In genomic region chr10:50648089-50648934, GRCh38 we compare ENCODE assay signal across 1 cellular context.
TF ChIP-seq lines count a peak whose summit lies in the region.

No MANE protein-coding gene starts in this region.

TF ChIP-seq in GM23338, 12 proteins besides CTCF, POLR2A, EP300 and RAD21 (continued from another document):
- no peak for TF ChIP-seq ZNF462 (CRISPR knock-in tag; IDR thresholded peaks at IDR 0.05)
